ENCODE assay signal across 24 cellular contexts in the genomic region with DNA sequence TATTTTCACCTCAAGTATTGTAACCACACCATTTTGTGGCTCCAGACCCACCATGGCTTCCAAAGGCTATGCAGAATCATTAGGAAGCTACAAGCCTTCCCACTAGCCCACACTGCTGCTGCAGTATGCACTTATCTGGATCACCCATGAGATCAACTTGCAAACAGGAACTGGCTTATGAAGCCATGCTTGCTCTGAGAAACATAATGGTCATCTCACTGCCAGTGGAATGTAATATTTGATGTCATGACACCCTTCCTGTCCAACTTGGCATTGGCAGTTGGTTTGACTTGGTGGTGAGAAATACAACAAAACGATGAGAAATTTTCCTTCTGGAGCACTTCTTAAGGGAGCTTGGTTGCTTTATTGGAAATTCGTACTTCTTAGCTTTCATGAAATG.
A peak's percentile ranks its signal among the peaks of the same experiment; 100 is the strongest.
DNase-seq lines count a peak whose midpoint lies in the region; ATAC-seq and TF ChIP-seq lines count a peak whose summit lies in the region.
"Had no signal": no experiment of that assay in that cellular context is flagged by ENCODE, and none has a peak within 500 bp of the region (broad histone marks: within the 10 kb centered on the region; RNA-seq: fewer than 3 reads in every experiment).

No MANE protein-coding gene starts in this region.

- H3K36me3 ChIP-seq in rectal smooth muscle tissue (ENCODE audit: control insufficient read depth, insufficient read depth, low read length) = no peaks in the 10 kb centered on the region
- H3K36me3 ChIP-seq: BLaER1 treated with 17β-estradiol and CSF1 and Interleukin-3, amounts not matched to agents 10 nM and 100 nM; prostate gland had no signal

- no peak for ATAC-seq in activated CD8-positive, alpha-beta T cell treated with anti-CD3 and anti-CD28 coated beads, Interleukin-2, amount 10 ng/mL, durations not matched to agents 7 days and 5 days
- ATAC-seq: activated CD4-positive, CD25-positive, alpha-beta regulatory T cell treated with anti-CD3 and anti-CD28 coated beads, Interleukin-2, amount 50 U/mL, for 24 hours; naive thymus-derived CD8-positive, alpha-beta T cell; stimulated activated effector memory CD8-positive, alpha-beta T cell treated with anti-CD3 and anti-CD28 coated beads, Interleukin-12 subunit alpha, Interleukin-12 subunit beta, amount 100 ng/mL, for 72 hours had no signal

- peaks cover 10% of the 10 kb centered on the region for H3K4me1 ChIP-seq in rectal smooth muscle tissue (ENCODE audit: control insufficient read depth, insufficient read depth, low read length)
- H3K4me1 ChIP-seq: BLaER1 treated with 17β-estradiol and CSF1 and Interleukin-3, amounts not matched to agents 10 nM and 100 nM; prostate gland had no signal

- peak overlapping the region; percentile 48 for H3K4me3 Mint-ChIP-seq in HFFc6
- no peak overlapping the region for H3K4me3 Mint-ChIP-seq in activated CD8-positive, alpha-beta T cell treated with anti-CD3 and anti-CD28 coated beads, Interleukin-2, amount 10 ng/mL, durations not matched to agents 7 days and 5 days
- H3K4me3 Mint-ChIP-seq: naive thymus-derived CD8-positive, alpha-beta T cell; stimulated activated effector memory CD8-positive, alpha-beta T cell treated with anti-CD3 and anti-CD28 coated beads, Interleukin-12 subunit alpha, Interleukin-12 subunit beta, amount 100 ng/mL, for 72 hours had no signal

- peaks cover 73% of the 10 kb centered on the region for H3K4me1 Mint-ChIP-seq in HFFc6 (ENCODE audit: low read depth)
- no peaks in the 10 kb centered on the region for H3K4me1 Mint-ChIP-seq in activated CD8-positive, alpha-beta T cell treated with anti-CD3 and anti-CD28 coated beads, Interleukin-2, amount 10 ng/mL, durations not matched to agents 7 days and 5 days (ENCODE audit: low read depth)
- H3K4me1 Mint-ChIP-seq: stimulated activated effector memory CD8-positive, alpha-beta T cell treated with anti-CD3 and anti-CD28 coated beads, Interleukin-12 subunit alpha, Interleukin-12 subunit beta, amount 100 ng/mL, for 72 hours had no signal

- H3K27me3 ChIP-seq in rectal smooth muscle tissue (ENCODE audit: control insufficient read depth, insufficient read depth, low read length) = no peaks in the 10 kb centered on the region
- H3K27me3 ChIP-seq: BLaER1 treated with 17β-estradiol and CSF1 and Interleukin-3, amounts not matched to agents 10 nM and 100 nM had no signal

- H3K9me3 Mint-ChIP-seq in HFFc6 = no peaks in the 10 kb centered on the region
- no peaks in the 10 kb centered on the region for H3K9me3 Mint-ChIP-seq in activated CD8-positive, alpha-beta T cell treated with anti-CD3 and anti-CD28 coated beads, Interleukin-2, amount 10 ng/mL, durations not matched to agents 7 days and 5 days (ENCODE audit: insufficient read depth)
- H3K9me3 Mint-ChIP-seq: naive thymus-derived CD8-positive, alpha-beta T cell; stimulated activated effector memory CD8-positive, alpha-beta T cell treated with anti-CD3 and anti-CD28 coated beads, Interleukin-12 subunit alpha, Interleukin-12 subunit beta, amount 100 ng/mL, for 72 hours had no signal

- no peak overlapping the region for H3K9ac ChIP-seq in rectal smooth muscle tissue (ENCODE audit: low read length)
- H3K9ac ChIP-seq: BLaER1 treated with 17β-estradiol and CSF1 and Interleukin-3, amounts not matched to agents 10 nM and 100 nM had no signal

- H3K36me3 Mint-ChIP-seq in HFFc6 (ENCODE audit: low read depth) = peaks cover under 1% of the 10 kb centered on the region; the same call in 1 of the 2 replicates
- H3K36me3 Mint-ChIP-seq in activated CD8-positive, alpha-beta T cell treated with anti-CD3 and anti-CD28 coated beads, Interleukin-2, amount 10 ng/mL, durations not matched to agents 7 days and 5 days (ENCODE audit: low read depth) = no peaks in the 10 kb centered on the region
- H3K36me3 Mint-ChIP-seq: naive thymus-derived CD8-positive, alpha-beta T cell; stimulated activated effector memory CD8-positive, alpha-beta T cell treated with anti-CD3 and anti-CD28 coated beads, Interleukin-12 subunit alpha, Interleukin-12 subunit beta, amount 100 ng/mL, for 72 hours had no signal

- no peak overlapping the region for H3K4me3 ChIP-seq in rectal smooth muscle tissue (ENCODE audit: low read length)
- H3K4me3 ChIP-seq: BLaER1 treated with 17β-estradiol and CSF1 and Interleukin-3, amounts not matched to agents 10 nM and 100 nM; prostate gland; SK-N-MC had no signal

- POLR2A ChIA-PET in GM10248 (lab: Yijun Ruan, JAX) = no interaction called here
- POLR2A ChIA-PET in activated CD8-positive, alpha-beta T cell treated with anti-CD3 and anti-CD28 coated beads, Interleukin-2, amount 10 ng/mL, durations not matched to agents 7 days and 5 days (lab: Charles Lee) = no interaction called here

- no peak for DNase-seq in HFFc6
- DNase-seq in RKO (ENCODE audit: low spot score) = peak; percentile 35
- peak; percentile 20 for DNase-seq in fibroblast of peridontal ligament (ENCODE audit: extremely low read depth)
- DNase-seq in activated T-cell treated with anti-CD3 and anti-CD28 coated beads for 4 hours = no peak
- DNase-seq in GM10248 (ENCODE audit: extremely low spot score) = no peak
- no peak for DNase-seq in activated CD8-positive, alpha-beta T cell treated with anti-CD3 and anti-CD28 coated beads, Interleukin-2, amount 10 ng/mL, durations not matched to agents 7 days and 5 days
- DNase-seq: activated CD4-positive, alpha-beta T cell treated with anti-CD3 and anti-CD28 coated beads, Interleukin-2, amount 50 U/mL, for 48 hours; activated naive CD4-positive, alpha-beta T cell treated with Interleukin-2 at 50 U/mL for 16 hours; cerebellar nuclear complex; glutamatergic neuron; HCEC 1CT; islet precursor cell; midbrain; naive thymus-derived CD8-positive, alpha-beta T cell; NCI-H146; NCI-H774; T-helper 1 cell; trophoblast cell had no signal

- H3K27ac ChIP-seq in rectal smooth muscle tissue (ENCODE audit: low read depth, low read length) = peak overlapping the region; percentile 45
- H3K27ac ChIP-seq: BLaER1 treated with 17β-estradiol and CSF1 and Interleukin-3, amounts not matched to agents 10 nM and 100 nM; prostate gland; SK-N-MC had no signal

- no peak for TF ChIP-seq CTCF in HFFc6 (IDR thresholded peaks at IDR 0.05)
- TF ChIP-seq CTCF in GM10248 (IDR thresholded peaks at IDR 0.05; ENCODE audit: control extremely low read depth, extremely low read depth, low read depth, missing control alignments) = no peak

- CTCF ChIA-PET in GM10248 (lab: Yijun Ruan, JAX) = interaction anchor here (1.4 to 2.4 kb wide), 3 partner anchors 10 to 14 kb away, joined by 3 to 6 read pairs (median 6); no protein-coding TSS in a partner anchor
- CTCF ChIA-PET in activated CD8-positive, alpha-beta T cell treated with anti-CD3 and anti-CD28 coated beads, Interleukin-2, amount 10 ng/mL, durations not matched to agents 7 days and 5 days (lab: Charles Lee) = interaction anchor here (1.2 kb wide), 1 partner anchor 10 kb away, joined by 3 read pairs; no protein-coding TSS in a partner anchor

- H3K27me3 Mint-ChIP-seq in HFFc6 (ENCODE audit: insufficient read depth) = no peaks in the 10 kb centered on the region
- H3K27me3 Mint-ChIP-seq in activated CD8-positive, alpha-beta T cell treated with anti-CD3 and anti-CD28 coated beads, Interleukin-2, amount 10 ng/mL, durations not matched to agents 7 days and 5 days (ENCODE audit: low read depth) = peaks cover 27% of the 10 kb centered on the region

- peak overlapping the region; percentile 71 for H3K27ac Mint-ChIP-seq in HFFc6
- no peak overlapping the region for H3K27ac Mint-ChIP-seq in activated CD8-positive, alpha-beta T cell treated with anti-CD3 and anti-CD28 coated beads, Interleukin-2, amount 10 ng/mL, durations not matched to agents 7 days and 5 days
- H3K27ac Mint-ChIP-seq: naive thymus-derived CD8-positive, alpha-beta T cell; stimulated activated effector memory CD8-positive, alpha-beta T cell treated with anti-CD3 and anti-CD28 coated beads, Interleukin-12 subunit alpha, Interleukin-12 subunit beta, amount 100 ng/mL, for 72 hours had no signal

Comparison
In these comparisons a context has a peak if more than half of its experiments do, and no peak if none do; other contexts are left out.
1. DNase-seq: peak in RKO (single experiment) and fibroblast of peridontal ligament (single experiment); none in HFFc6 (single experiment), activated T-cell treated with anti-CD3 and anti-CD28 coated beads for 4 hours (single experiment), GM10248 (single experiment) and activated CD8-positive, alpha-beta T cell treated with anti-CD3 and anti-CD28 coated beads, Interleukin-2, amount 10 ng/mL, durations not matched to agents 7 days and 5 days (single experiment).